ENCODE assay signal across 9 cellular contexts in genomic region chr10:62082729-62083412, GRCh38.
DNase-seq lines count a peak whose midpoint lies in the region; ATAC-seq and TF ChIP-seq lines count a peak whose summit lies in the region.
"Had no signal": no experiment of that assay in that cellular context is flagged by ENCODE, and none has a peak within 500 bp of the region (broad histone marks: within the 10 kb centered on the region; RNA-seq: fewer than 3 reads in every experiment).

No MANE protein-coding gene starts in this region.

- H3K27ac ChIP-seq in CD4-positive, CD25-positive, alpha-beta regulatory T cell (ENCODE audit: insufficient read depth, low read length, poor library complexity, severe bottlenecking): peak overlapping the region; percentile 89
- peak overlapping the region; percentile 83 for H3K27ac ChIP-seq in hepatocyte
- H3K27ac ChIP-seq: HL-60 had no signal

- ATAC-seq in CD4-positive, CD25-positive, alpha-beta regulatory T cell (ENCODE audit: low read depth in 2 of 2): peak; percentile 84 to 85
- peak; percentile 43 for ATAC-seq in GM21367 (IDR thresholded peaks at IDR 0.05; ENCODE audit: unreplicated experiment)
- peak; percentile 78 for ATAC-seq in stimulated activated memory B cell treated with anti-CD40 and anti-IgM and Interleukin-4, amounts not matched to agents 10 μg/mL and 1 μg/mL and 100 μg/mL, for 72 hours

- peaks cover 26% of the 10 kb centered on the region for H3F3A ChIP-seq in Loucy (ENCODE audit: low read depth)

- no peaks in the 10 kb centered on the region for H3K9me3 ChIP-seq in CD4-positive, CD25-positive, alpha-beta regulatory T cell (ENCODE audit: control insufficient read depth in 2 of 2, low read length in 2 of 2)
- no peaks in the 10 kb centered on the region for H3K9me3 ChIP-seq in Loucy (ENCODE audit: insufficient read depth, low read depth, low read length)
- no peaks in the 10 kb centered on the region for H3K9me3 ChIP-seq in hepatocyte (ENCODE audit: low read depth)

- H3K4me2 ChIP-seq in Loucy (ENCODE audit: low read depth, low read length, poor library complexity, severe bottlenecking) (peak overlapping the region; percentile 85), hepatocyte (peak overlapping the region; percentile 46)

- peak overlapping the region; percentile 71 for H3K4me3 ChIP-seq in CD4-positive, CD25-positive, alpha-beta regulatory T cell (ENCODE audit: low read depth, low read length)
- H3K4me3 ChIP-seq in Loucy (ENCODE audit: low read length, poor library complexity, severe bottlenecking): peak overlapping the region; percentile 68
- no peak overlapping the region for H3K4me3 ChIP-seq in hepatocyte

- in situ Hi-C loops in GM13977 (cut with MboI; ENCODE audit: low pct_unique_long_range_greater_than_20kb, low sequenced_read_pairs, unreplicated experiment): no loop called here

- H3K4me1 ChIP-seq in CD4-positive, CD25-positive, alpha-beta regulatory T cell (ENCODE audit: control insufficient read depth, insufficient read depth, low read length, poor library complexity, severe bottlenecking): peaks cover 70% of the 10 kb centered on the region
- H3K4me1 ChIP-seq in Loucy (ENCODE audit: insufficient read depth, low read length, poor library complexity, severe bottlenecking) (peaks cover 58% of the 10 kb centered on the region), hepatocyte (ENCODE audit: insufficient read depth) (peaks cover 36% of the 10 kb centered on the region)

- H3K4me3 Mint-ChIP-seq in CD4-positive, CD25-positive, alpha-beta regulatory T cell: peak overlapping the region; percentile 60 to 80 (median 74)
- peak overlapping the region; percentile 60 for H3K4me3 Mint-ChIP-seq in activated naive CD8-positive, alpha-beta T cell treated with anti-CD3 and anti-CD28 coated beads for 36 hours
- peak overlapping the region; percentile 52 for H3K4me3 Mint-ChIP-seq in stimulated activated memory B cell treated with anti-CD40 and anti-IgM and Interleukin-4, amounts not matched to agents 10 μg/mL and 1 μg/mL and 100 μg/mL, for 72 hours

- H3K9me2 ChIP-seq in Loucy (replicated peaks; ENCODE audit: low read depth, low read length): no peaks in the 10 kb centered on the region
- H3K9me2 ChIP-seq in hepatocyte (replicated peaks; ENCODE audit: insufficient read depth): no peaks in the 10 kb centered on the region

- H4K20me1 ChIP-seq in Loucy (ENCODE audit: insufficient read depth, low read length, poor library complexity, severe bottlenecking): no peaks in the 10 kb centered on the region
- no peaks in the 10 kb centered on the region for H4K20me1 ChIP-seq in hepatocyte (ENCODE audit: insufficient read depth, poor library complexity, severe bottlenecking)

- H3K9me3 Mint-ChIP-seq in CD4-positive, CD25-positive, alpha-beta regulatory T cell: peaks cover 0 to 6% (median 0%) of the 10 kb centered on the region in 7 donors
- no peaks in the 10 kb centered on the region for H3K9me3 Mint-ChIP-seq in activated naive CD8-positive, alpha-beta T cell treated with anti-CD3 and anti-CD28 coated beads for 36 hours
- H3K9me3 Mint-ChIP-seq in stimulated activated memory B cell treated with anti-CD40 and anti-IgM and Interleukin-4, amounts not matched to agents 10 μg/mL and 1 μg/mL and 100 μg/mL, for 72 hours: no peaks in the 10 kb centered on the region

- DNase-seq in CD4-positive, CD25-positive, alpha-beta regulatory T cell: peak; percentile 25 to 94 (median 78)
- DNase-seq in activated naive CD8-positive, alpha-beta T cell treated with anti-CD3 and anti-CD28 coated beads for 36 hours: peak; percentile 29
- DNase-seq in hepatocyte (ENCODE audit: low spot score): no peak
- no peak for DNase-seq in GM13977 (ENCODE audit: low spot score)
- no peak for DNase-seq in occipital lobe (lab: John Stamatoyannopoulos, UW)

- no peaks in the 10 kb centered on the region for H3K27me3 Mint-ChIP-seq in CD4-positive, CD25-positive, alpha-beta regulatory T cell
- no peaks in the 10 kb centered on the region for H3K27me3 Mint-ChIP-seq in activated naive CD8-positive, alpha-beta T cell treated with anti-CD3 and anti-CD28 coated beads for 36 hours
- H3K27me3 Mint-ChIP-seq in stimulated activated memory B cell treated with anti-CD40 and anti-IgM and Interleukin-4, amounts not matched to agents 10 μg/mL and 1 μg/mL and 100 μg/mL, for 72 hours: no peaks in the 10 kb centered on the region

- peak overlapping the region; percentile 91 to 96 (median 93) for H3K27ac Mint-ChIP-seq in CD4-positive, CD25-positive, alpha-beta regulatory T cell
- H3K27ac Mint-ChIP-seq in activated naive CD8-positive, alpha-beta T cell treated with anti-CD3 and anti-CD28 coated beads for 36 hours: peak overlapping the region; percentile 85
- H3K27ac Mint-ChIP-seq in stimulated activated memory B cell treated with anti-CD40 and anti-IgM and Interleukin-4, amounts not matched to agents 10 μg/mL and 1 μg/mL and 100 μg/mL, for 72 hours: peak overlapping the region; percentile 96

- 41% methylated on average over 7 of the region's 7 CpGs for WGBS in hepatocyte (ENCODE audit: low lambda C conversion rate, missing lambda C conversion rate)

- H3K36me3 Mint-ChIP-seq in CD4-positive, CD25-positive, alpha-beta regulatory T cell: peaks cover 51% of the 10 kb centered on the region
- peaks cover 61% of the 10 kb centered on the region for H3K36me3 Mint-ChIP-seq in activated naive CD8-positive, alpha-beta T cell treated with anti-CD3 and anti-CD28 coated beads for 36 hours
- peaks cover 61% of the 10 kb centered on the region for H3K36me3 Mint-ChIP-seq in stimulated activated memory B cell treated with anti-CD40 and anti-IgM and Interleukin-4, amounts not matched to agents 10 μg/mL and 1 μg/mL and 100 μg/mL, for 72 hours

- H3K79me2 ChIP-seq in Loucy (ENCODE audit: insufficient read depth, low read length) (peaks cover 45% of the 10 kb centered on the region), hepatocyte (peaks cover 45% of the 10 kb centered on the region)

- no peaks in the 10 kb centered on the region for H3K27me3 ChIP-seq in CD4-positive, CD25-positive, alpha-beta regulatory T cell (ENCODE audit: control insufficient read depth, insufficient read depth, low read length)
- H3K27me3 ChIP-seq in Loucy (ENCODE audit: insufficient read depth, low read length, poor library complexity, severe bottlenecking) (no peaks in the 10 kb centered on the region), hepatocyte (no peaks in the 10 kb centered on the region)

- H3K36me3 ChIP-seq in CD4-positive, CD25-positive, alpha-beta regulatory T cell (ENCODE audit: control insufficient read depth, insufficient read depth, low read length): peaks cover 53% of the 10 kb centered on the region
- peaks cover 47% of the 10 kb centered on the region for H3K36me3 ChIP-seq in Loucy (ENCODE audit: insufficient read depth, low read length)
- H3K36me3 ChIP-seq in hepatocyte (replicated peaks; ENCODE audit: insufficient read depth, low read depth): no peaks in the 10 kb centered on the region

- TF ChIP-seq CTCF in Loucy (conservative IDR thresholded peaks at IDR 0.05; ENCODE audit: low read length): no peak
- no peak for TF ChIP-seq CTCF in hepatocyte (IDR thresholded peaks at IDR 0.05; ENCODE audit: poor library complexity)
- TF ChIP-seq CTCF in GM13977 (IDR thresholded peaks at IDR 0.05; ENCODE audit: extremely low read depth, insufficient read depth, missing control alignments): no peak

- H3K9ac ChIP-seq in Loucy (ENCODE audit: low read depth, low read length, poor library complexity, severe bottlenecking): peak overlapping the region; percentile 77

- peaks cover 35 to 93% (median 79%) of the 10 kb centered on the region in 4 donors for H3K4me1 Mint-ChIP-seq in CD4-positive, CD25-positive, alpha-beta regulatory T cell
- H3K4me1 Mint-ChIP-seq in activated naive CD8-positive, alpha-beta T cell treated with anti-CD3 and anti-CD28 coated beads for 36 hours: peaks cover 55% of the 10 kb centered on the region
- peaks cover 63% of the 10 kb centered on the region for H3K4me1 Mint-ChIP-seq in stimulated activated memory B cell treated with anti-CD40 and anti-IgM and Interleukin-4, amounts not matched to agents 10 μg/mL and 1 μg/mL and 100 μg/mL, for 72 hours

- H2AFZ ChIP-seq in Loucy (ENCODE audit: low read length): no peak overlapping the region
- no peak overlapping the region for H2AFZ ChIP-seq in hepatocyte

Comparison
In these comparisons a context has a peak if more than half of its experiments do, and no peak if none do; other contexts are left out.
1. DNase-seq: peak in CD4-positive, CD25-positive, alpha-beta regulatory T cell (3 of 3) and activated naive CD8-positive, alpha-beta T cell treated with anti-CD3 and anti-CD28 coated beads for 36 hours (single experiment); none in hepatocyte (single experiment), GM13977 (single experiment) and occipital lobe (single experiment).
2. Peak in every context shown above with its lines, with median percentiles within 50 percentile points of each other: ATAC-seq, H3K27ac Mint-ChIP-seq and H3K4me3 Mint-ChIP-seq.